Comparison of ENCODE assay signal across 13 cellular contexts in the genomic region with DNA sequence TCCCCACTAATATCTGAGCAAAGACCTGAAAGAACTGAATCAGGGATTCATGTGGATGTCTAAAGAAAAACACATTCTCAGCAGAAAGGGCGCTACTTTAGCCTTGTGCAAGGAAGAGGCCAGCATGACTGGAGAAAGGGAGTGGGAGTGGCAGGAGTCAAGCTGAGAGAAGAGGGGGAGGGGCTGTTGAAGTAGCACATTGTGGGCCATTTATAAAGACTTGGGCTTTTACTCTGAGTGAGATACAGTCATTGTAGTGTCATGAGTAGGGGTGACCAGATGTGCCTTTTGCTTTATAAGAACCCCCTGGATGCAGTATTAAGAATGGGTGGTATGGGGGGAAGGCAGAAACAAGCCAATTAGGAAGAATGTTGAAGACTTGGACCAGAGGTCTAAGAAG.
"Had no signal": no experiment of that assay in that cellular context is flagged by ENCODE, and none has a peak within 500 bp of the region (broad histone marks: within the 10 kb centered on the region; RNA-seq: fewer than 3 reads in every experiment).

No MANE protein-coding gene starts in this region.

- H3K4me2 ChIP-seq: hepatocyte had no signal

- H3K36me3 ChIP-seq: ascending aorta, esophagus squamous epithelium, pancreas, thoracic aorta had no signal

- H3K4me1 ChIP-seq: ascending aorta, esophagus squamous epithelium, pancreas had no signal

- DNase-seq: activated CD4-positive, alpha-beta T cell treated with anti-CD3 and anti-CD28 coated beads, Interleukin-2, amount 50 U/mL, for 48 hours; activated naive CD4-positive, alpha-beta T cell treated with anti-CD3 and anti-CD28 coated beads for 36 hours; activated naive CD8-positive, alpha-beta T cell treated with anti-CD3 and anti-CD28 coated beads, Interleukin-2, amount 50 U/mL, for 24 hours; esophagus squamous epithelium; kidney glomerular epithelial cell; pancreas; stimulated activated CD4-positive, alpha-beta T cell treated with anti-CD3 and anti-CD28 coated beads, Interleukin-12 subunit alpha, Interleukin-12 subunit beta, amount 100 ng/mL, for 4 hours; stimulated activated CD4-positive, alpha-beta T cell treated with anti-CD3 and anti-CD28 coated beads, Interleukin-2, amount 100 ng/mL, for 24 hours had no signal

- H3K79me2 ChIP-seq: hepatocyte had no signal

- H3K9me3 ChIP-seq: ascending aorta, esophagus squamous epithelium, pancreas, thoracic aorta had no signal

- H3K27me3 ChIP-seq: ascending aorta, esophagus squamous epithelium, hepatocyte, pancreas had no signal

- ATAC-seq: activated naive CD8-positive, alpha-beta T cell treated with anti-CD3 and anti-CD28 coated beads, Interleukin-2, amount 50 U/mL, for 24 hours; activated T-helper 17 cell treated with anti-CD3 and anti-CD28 coated beads, Interleukin-2, amount 50 U/mL, for 72 hours; pancreas; stimulated activated effector memory CD8-positive, alpha-beta T cell treated with anti-CD3 and anti-CD28 coated beads, Interleukin-12 subunit alpha, Interleukin-12 subunit beta, amount 100 ng/mL, for 72 hours had no signal

- H3K4me3 ChIP-seq: ascending aorta, esophagus squamous epithelium, hepatocyte, pancreas, thoracic aorta had no signal

- H3K27ac ChIP-seq: ascending aorta, esophagus squamous epithelium, hepatocyte, pancreas, thoracic aorta had no signal
